8 cellular contexts compared by ENCODE assay signal in the genomic region with DNA sequence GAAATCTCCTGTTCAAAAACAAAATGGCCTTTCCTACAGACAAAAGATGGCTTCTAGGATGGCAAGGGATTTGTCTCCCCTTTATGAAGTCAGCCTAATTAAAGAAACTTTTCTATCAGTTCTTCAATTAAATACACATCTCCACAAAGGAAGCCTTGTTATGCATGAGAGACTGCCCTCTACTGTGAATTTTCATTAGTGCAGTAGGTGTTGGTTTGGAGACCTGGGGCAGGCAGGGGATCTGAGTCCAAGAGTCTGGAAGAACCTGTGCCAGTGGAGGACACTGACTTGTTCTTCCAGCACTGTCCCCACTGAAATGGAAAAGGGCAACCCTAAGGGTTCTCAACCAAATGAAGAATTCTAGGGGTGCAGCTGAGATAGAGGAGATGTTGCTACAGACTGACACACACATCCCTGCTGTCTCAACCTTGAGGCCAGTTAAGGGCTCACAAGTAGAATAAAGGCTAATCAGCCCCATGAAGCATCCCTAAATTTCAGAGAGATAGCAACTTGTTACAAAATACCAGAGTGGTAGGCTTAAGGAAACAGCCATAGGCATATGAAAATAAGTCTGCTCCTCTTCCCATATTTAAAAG.
DNase-seq lines count a peak whose midpoint lies in the region; ATAC-seq and TF ChIP-seq lines count a peak whose summit lies in the region.

No MANE protein-coding gene starts in this region.

- TF ChIP-seq CTCF in AG04449 (IDR thresholded peaks at IDR 0.05; ENCODE audit: insufficient read depth, low read length, missing control alignments) (peak; percentile 68), GM10248 (IDR thresholded peaks at IDR 0.05; ENCODE audit: control extremely low read depth, extremely low read depth, low read depth, missing control alignments) (peak; percentile 58), parathyroid adenoma (IDR thresholded peaks at IDR 0.05) (peak; percentile 48)

- CTCF ChIA-PET in AG04449 (lab: Yijun Ruan, JAX), result interaction anchor here (0.7 to 6.0 kb wide), 27 partner anchors 9 to 379 kb away, joined by 3 to 39 read pairs (median 4); a partner anchor contains a TSS
- CTCF ChIA-PET in GM10248 (lab: Yijun Ruan, JAX), result interaction anchor here (0.9 to 2.4 kb wide), 13 partner anchors 10 to 376 kb away, joined by 3 to 10 read pairs (median 3); a partner anchor contains a TSS

- ATAC-seq in HG02763 (IDR thresholded peaks at IDR 0.05; ENCODE audit: unreplicated experiment), result no peak

- H3K9me3 ChIP-seq in parathyroid adenoma (ENCODE audit: control insufficient read depth, low read length), result no peaks in the 10 kb centered on the region

- no peaks in the 10 kb centered on the region for H3K36me3 ChIP-seq in parathyroid adenoma (ENCODE audit: control insufficient read depth, insufficient read depth, low read length)

- H3K9ac ChIP-seq in parathyroid adenoma, result no peak overlapping the region

- H3K4me3 ChIP-seq in AG04449 (ENCODE audit: low read depth, low read length) (no peak overlapping the region), parathyroid adenoma (ENCODE audit: low read depth, low read length) (no peak overlapping the region)

- H3K4me1 ChIP-seq in parathyroid adenoma, result no peaks in the 10 kb centered on the region

- no peak for DNase-seq in AG04449 (ENCODE audit: low read depth, low spot score)
- DNase-seq in GM10248 (ENCODE audit: extremely low spot score), result peak; percentile 39
- DNase-seq in HuH-7.5 (ENCODE audit: low spot score), result peak; percentile 52
- peak; percentile 52 for DNase-seq in SKM-1 (lab: John Stamatoyannopoulos, UW; ENCODE audit: unreplicated experiment)
- DNase-seq in foreskin melanocyte, result peak; percentile 69
- no peak for DNase-seq in T1000 (lab: John Stamatoyannopoulos, UW)

- POLR2A ChIA-PET in AG04449 (lab: Yijun Ruan, JAX), result interaction anchor here (1.1 kb wide), 1 partner anchor 133 kb away, joined by 4 read pairs; no protein-coding TSS in a partner anchor
- POLR2A ChIA-PET in GM10248 (lab: Yijun Ruan, JAX), result no interaction called here

- H3K79me2 ChIP-seq in parathyroid adenoma, result no peaks in the 10 kb centered on the region

- H3K27me3 ChIP-seq in parathyroid adenoma (ENCODE audit: control insufficient read depth, insufficient read depth, low read length), result no peaks in the 10 kb centered on the region

- no peak overlapping the region for H3K27ac ChIP-seq in parathyroid adenoma

- H2AFZ ChIP-seq in parathyroid adenoma, result no peak overlapping the region

- no peak overlapping the region for H3K4me2 ChIP-seq in parathyroid adenoma (ENCODE audit: low read length)

Comparison
In these comparisons a context has a peak if more than half of its experiments do, and no peak if none do; other contexts are left out.
1. DNase-seq: peak in GM10248 (single experiment), HuH-7.5 (single experiment), SKM-1 (single experiment) and foreskin melanocyte (single experiment); none in AG04449 (single experiment) and T1000 (single experiment).
2. Peak in every context shown above with its lines, with median percentiles within 50 percentile points of each other: CTCF ChIP-seq.